ENCODE assay signal across 9 cellular contexts in the genomic region with DNA sequence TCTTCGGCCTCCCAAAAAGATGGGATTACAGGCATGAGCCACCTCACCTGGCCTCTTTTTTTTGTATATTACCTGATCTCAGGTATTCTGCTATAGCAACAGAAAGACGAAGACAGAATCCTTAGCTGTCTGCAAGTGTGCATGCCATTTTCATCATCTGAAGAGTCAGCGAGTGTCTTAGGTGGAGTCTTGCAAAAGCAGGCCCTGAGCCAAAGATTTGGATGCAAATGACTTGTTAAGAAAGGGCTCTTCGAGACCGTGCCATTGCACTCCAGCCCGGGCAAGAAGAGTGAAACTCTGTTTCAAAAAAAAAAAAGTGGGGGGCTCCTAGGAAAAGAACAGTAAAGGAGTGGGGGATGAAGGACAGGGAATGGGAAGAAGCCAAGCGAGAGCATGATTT. TPM values are rescaled to one million over a fixed set of nuclear protein-coding genes. Genes with fewer than 3 reads are reported as not detected.
DNase-seq lines count a peak whose midpoint lies in the region; ATAC-seq and TF ChIP-seq lines count a peak whose summit lies in the region.
"Had no signal": no experiment of that assay in that cellular context is flagged by ENCODE, and none has a peak within 500 bp of the region (broad histone marks: within the 10 kb centered on the region; RNA-seq: fewer than 3 reads in every experiment).

No MANE protein-coding gene starts in this region.

- TF ChIP-seq CTCF in activated B cell treated with CpG ODN at 0.5 μM for 24 hours (IDR thresholded peaks at IDR 0.05) = no peak
- TF ChIP-seq CTCF in gastroesophageal sphincter (IDR thresholded peaks at IDR 0.05) = no peak

- no peak for TF ChIP-seq POLR2A in gastroesophageal sphincter (IDR thresholded peaks at IDR 0.05)

- 54 to 63% methylated on average over 5 to 7 of the region's 7 CpGs for WGBS in gastroesophageal sphincter (ENCODE audit: low coverage in 1 of 2), 2 donors

- no peak for TF ChIP-seq EP300 in gastroesophageal sphincter (IDR thresholded peaks at IDR 0.05)

- H3K9me3 Mint-ChIP-seq in activated B cell treated with CpG ODN at 0.5 μM for 24 hours = no peaks in the 10 kb centered on the region
- H3K9me3 Mint-ChIP-seq in stimulated activated naive B cell treated with anti-CD40 and anti-IgM and Interleukin-4, amounts not matched to agents 10 μg/mL and 1 μg/mL and 100 μg/mL, for 72 hours = no peaks in the 10 kb centered on the region

- ATAC-seq in activated B cell treated with CpG ODN at 0.5 μM for 24 hours (ENCODE audit: low read depth) = no peak
- ATAC-seq in gastroesophageal sphincter = no peak
- no peak for ATAC-seq in stimulated activated naive B cell treated with anti-CD40 and anti-IgM and Interleukin-4, amounts not matched to agents 10 μg/mL and 1 μg/mL and 100 μg/mL, for 72 hours (replicated peaks)
- ATAC-seq in GM21381 (IDR thresholded peaks at IDR 0.05; ENCODE audit: unreplicated experiment) = no peak
- no peak for ATAC-seq in HG03025 (IDR thresholded peaks at IDR 0.05; ENCODE audit: low FRiP score, unreplicated experiment)

- H3K27me3 ChIP-seq in gastroesophageal sphincter = no peaks in the 10 kb centered on the region

- H3K4me3 ChIP-seq in gastroesophageal sphincter = no peak overlapping the region

- CTCF ChIA-PET in activated B cell treated with CpG ODN at 0.5 μM for 24 hours (lab: Charles Lee) = interaction anchor here (1.2 to 5.9 kb wide), 4 partner anchors 11 to 62 kb away, joined by 6 to 96 read pairs (median 22); a partner anchor contains a TSS

- H3K36me3 Mint-ChIP-seq in activated B cell treated with CpG ODN at 0.5 μM for 24 hours (ENCODE audit: low read depth) = peaks cover 7% of the 10 kb centered on the region
- peaks cover 3 to 7% of the 10 kb centered on the region in 2 donors for H3K36me3 Mint-ChIP-seq in stimulated activated naive B cell treated with anti-CD40 and anti-IgM and Interleukin-4, amounts not matched to agents 10 μg/mL and 1 μg/mL and 100 μg/mL, for 72 hours

- peak overlapping the region; percentile 88 for H3K4me3 Mint-ChIP-seq in activated B cell treated with CpG ODN at 0.5 μM for 24 hours
- peak overlapping the region; percentile 85 to 88 for H3K4me3 Mint-ChIP-seq in stimulated activated naive B cell treated with anti-CD40 and anti-IgM and Interleukin-4, amounts not matched to agents 10 μg/mL and 1 μg/mL and 100 μg/mL, for 72 hours

- H3K4me1 Mint-ChIP-seq in activated B cell treated with CpG ODN at 0.5 μM for 24 hours = peaks cover 78% of the 10 kb centered on the region
- peaks cover 35 to 65% of the 10 kb centered on the region in 2 donors for H3K4me1 Mint-ChIP-seq in stimulated activated naive B cell treated with anti-CD40 and anti-IgM and Interleukin-4, amounts not matched to agents 10 μg/mL and 1 μg/mL and 100 μg/mL, for 72 hours

- no peaks in the 10 kb centered on the region for H3K36me3 ChIP-seq in gastroesophageal sphincter

- H3K9me3 ChIP-seq in gastroesophageal sphincter = no peaks in the 10 kb centered on the region

- H3K27me3 Mint-ChIP-seq in activated B cell treated with CpG ODN at 0.5 μM for 24 hours = no peaks in the 10 kb centered on the region
- H3K27me3 Mint-ChIP-seq in stimulated activated naive B cell treated with anti-CD40 and anti-IgM and Interleukin-4, amounts not matched to agents 10 μg/mL and 1 μg/mL and 100 μg/mL, for 72 hours = no peaks in the 10 kb centered on the region

- POLR2A ChIA-PET in activated B cell treated with CpG ODN at 0.5 μM for 24 hours (lab: Charles Lee) = interaction anchor here (0.6 to 24.4 kb wide), 11 partner anchors 3 to 149 kb away, joined by 3 to 2387 read pairs (median 35); a partner anchor contains a TSS

- peaks cover 0 to 46% (median 8%) of the 10 kb centered on the region in 3 donors for H3K4me1 ChIP-seq in gastroesophageal sphincter

- peak overlapping the region; percentile 100 for H3K27ac Mint-ChIP-seq in activated B cell treated with CpG ODN at 0.5 μM for 24 hours
- peak overlapping the region; percentile 97 for H3K27ac Mint-ChIP-seq in stimulated activated naive B cell treated with anti-CD40 and anti-IgM and Interleukin-4, amounts not matched to agents 10 μg/mL and 1 μg/mL and 100 μg/mL, for 72 hours

- DNase-seq in DMS53 (lab: John Stamatoyannopoulos, UW) = peak; percentile 33
- no peak for DNase-seq in DMS53 treated with DMSO at 0.1 percent for 48 hours (lab: John Stamatoyannopoulos, UW; ENCODE audit: unreplicated experiment)
- DNase-seq in activated B cell treated with CpG ODN at 0.5 μM for 24 hours = no peak
- DNase-seq in stimulated activated naive B cell treated with anti-CD40 and anti-IgM and Interleukin-4, amounts not matched to agents 10 μg/mL and 1 μg/mL and 100 μg/mL, for 72 hours = no peak
- DNase-seq in AG08396 (ENCODE audit: low spot score) = no peak

- peak overlapping the region in 3 of 4 donors; percentile 94 to 96 (median 95) for H3K27ac ChIP-seq in gastroesophageal sphincter
- H3K27ac ChIP-seq: 22Rv1 had no signal

- intact Hi-C loops in activated B cell treated with CpG ODN at 0.5 μM for 24 hours (cut with micrococcal nuclease) = loop anchor here (2.0 to 5.0 kb wide), 3 partner anchors 476 to 949 kb away; a partner anchor contains a TSS

RNA-seq across cellular contexts. Expression of a gene that starts 10.2 kb away (rescaled TPM):
- 30.8 and 35.4 TPM in 2 replicates for total RNA-seq in activated B cell treated with CpG ODN at 0.5 μM for 24 hours
- total RNA-seq in gastroesophageal sphincter = 10 to 100 TPM; 22.9 to 31.1 (median 24.3) TPM

RNA-seq across cellular contexts. Expression of a gene that starts 14.8 kb away (rescaled TPM):
- total RNA-seq in activated B cell treated with CpG ODN at 0.5 μM for 24 hours = 3,396 and 3,707 TPM in 2 replicates
- total RNA-seq in gastroesophageal sphincter = 1,000 to 10,000 TPM; 1,151 to 3,314 (median 1,975) TPM

RNA-seq across cellular contexts. Expression of a gene that starts 15.0 kb away (rescaled TPM):
- total RNA-seq in activated B cell treated with CpG ODN at 0.5 μM for 24 hours (19.8 and 27.2 TPM in 2 replicates), gastroesophageal sphincter (1 to 10 TPM in 2 of 4 donors, under 1 TPM in 1, not detected in 1; 0.81 to 1.2 (median 1.1) TPM)
